ENCODE assay signal across 19 cellular contexts in the genomic region with DNA sequence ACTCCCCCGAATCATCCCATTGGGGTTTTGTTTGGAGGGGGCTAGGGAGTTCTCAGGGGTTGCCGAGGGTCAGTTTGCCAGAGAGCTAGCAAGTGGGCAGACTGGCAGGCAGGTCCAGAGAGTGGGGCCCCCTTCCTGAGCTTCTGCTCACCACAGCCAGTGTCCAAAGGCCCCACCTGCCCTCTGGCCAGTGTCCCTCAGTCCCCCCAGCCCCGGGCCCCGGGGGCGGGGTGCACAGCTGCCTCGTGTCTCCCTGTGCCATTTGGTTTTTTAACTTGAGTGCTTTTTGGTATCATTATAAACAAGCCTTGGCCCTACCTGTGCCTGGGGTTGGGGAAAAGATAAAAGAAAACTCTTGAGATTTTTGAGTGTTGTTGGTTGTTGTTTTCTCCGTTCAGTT.
A peak's percentile ranks its signal among the peaks of the same experiment; 100 is the strongest.
DNase-seq lines count a peak whose midpoint lies in the region; ATAC-seq and TF ChIP-seq lines count a peak whose summit lies in the region.
"Had no signal": no experiment of that assay in that cellular context is flagged by ENCODE, and none has a peak within 500 bp of the region (broad histone marks: within the 10 kb centered on the region; RNA-seq: fewer than 3 reads in every experiment).

No MANE protein-coding gene starts in this region.

- H2AFZ ChIP-seq in osteoblast (ENCODE audit: low read length), result no peak overlapping the region

- no peaks in the 10 kb centered on the region for H3K27me3 ChIP-seq in H7 (ENCODE audit: control insufficient read depth, insufficient read depth, low read length)
- no peaks in the 10 kb centered on the region for H3K27me3 ChIP-seq in osteoblast (ENCODE audit: insufficient read depth, low read length)
- no peaks in the 10 kb centered on the region for H3K27me3 ChIP-seq in thyroid gland
- H3K27me3 ChIP-seq: BE2C, BLaER1 had no signal

- intact Hi-C loops in thyroid gland (cut with DNase I), result no loop called here

- peaks cover 10% of the 10 kb centered on the region for H3K36me3 Mint-ChIP-seq in progenitor cell of endocrine pancreas (ENCODE audit: insufficient read depth)

- no peaks in the 10 kb centered on the region for H3K27me3 Mint-ChIP-seq in progenitor cell of endocrine pancreas
- H3K27me3 Mint-ChIP-seq: CD4-positive, alpha-beta memory T cell; CD4-positive, CD25-positive, alpha-beta regulatory T cell had no signal

- H3K4me1 ChIP-seq in osteoblast (ENCODE audit: insufficient read depth, low read length) (no peaks in the 10 kb centered on the region), thyroid gland (peaks cover 16 to 44% of the 10 kb centered on the region in 2 donors)
- H3K4me1 ChIP-seq: BE2C, Caco-2 had no signal

- DNase-seq in H7, result peak; percentile 56
- no peak for DNase-seq in caudate nucleus (lab: John Stamatoyannopoulos, UW)
- DNase-seq in osteoblast (ENCODE audit: insufficient read length, low spot score, missing footprints), result peak; percentile 10
- no peak for DNase-seq in thyroid gland
- no peak for DNase-seq in GDM1 (lab: John Stamatoyannopoulos, UW)
- DNase-seq in stimulated activated CD8-positive, alpha-beta memory T cell treated with anti-CD3 and anti-CD28 coated beads, Interleukin-4, amount 100 ng/mL, for 48 hours, result no peak
- DNase-seq in progenitor cell of endocrine pancreas (ENCODE audit: low spot score, unreplicated experiment), result no peak
- DNase-seq: 8988T; ACHN; BE2C; Caco-2; Calu3; CD4-positive, alpha-beta memory T cell; CD4-positive, CD25-positive, alpha-beta regulatory T cell; DMS79 treated with DMSO at 0.1 percent for 48 hours had no signal

- H3K9me3 Mint-ChIP-seq in progenitor cell of endocrine pancreas (ENCODE audit: low read depth), result no peaks in the 10 kb centered on the region
- H3K9me3 Mint-ChIP-seq: CD14-positive monocyte; CD4-positive, alpha-beta memory T cell; CD4-positive, CD25-positive, alpha-beta regulatory T cell had no signal

- TF ChIP-seq CTCF in osteoblast (IDR thresholded peaks at IDR 0.05; ENCODE audit: extremely low read depth, low read depth, low read length), result no peak
- no peak for TF ChIP-seq CTCF in thyroid gland (IDR thresholded peaks at IDR 0.05)
- TF ChIP-seq CTCF in progenitor cell of endocrine pancreas (IDR thresholded peaks at IDR 0.05; ENCODE audit: unreplicated experiment), result no peak

- WGBS in thyroid gland, 2 donors, result 34 to 36% methylated on average over 7 of the region's 7 CpGs

- H3K4me1 Mint-ChIP-seq in progenitor cell of endocrine pancreas (ENCODE audit: low read depth), result peaks cover 2% of the 10 kb centered on the region
- H3K4me1 Mint-ChIP-seq: CD14-positive monocyte had no signal

- H3K4me2 ChIP-seq in osteoblast (ENCODE audit: insufficient read depth, low read length), result no peak overlapping the region
- H3K4me2 ChIP-seq: BLaER1 had no signal

- H3K9me3 ChIP-seq in osteoblast (ENCODE audit: low read depth, low read length) (no peaks in the 10 kb centered on the region), thyroid gland (no peaks in the 10 kb centered on the region)
- H3K9me3 ChIP-seq: BE2C, BLaER1, Caco-2 had no signal

- no peak overlapping the region for H3K4me3 ChIP-seq in H7 (ENCODE audit: insufficient read depth, low read depth, low read length)
- H3K4me3 ChIP-seq in osteoblast (ENCODE audit: insufficient read depth, low read length), result no peak overlapping the region
- no peak overlapping the region for H3K4me3 ChIP-seq in thyroid gland (replicated peaks in 1 of 3)
- H3K4me3 ChIP-seq: BLaER1, GM12878 had no signal

- H3K36me3 ChIP-seq in H7 (replicated peaks; ENCODE audit: control insufficient read depth, insufficient read depth, low read length), result no peaks in the 10 kb centered on the region
- no peaks in the 10 kb centered on the region for H3K36me3 ChIP-seq in osteoblast (ENCODE audit: insufficient read depth, low read length)
- no peaks in the 10 kb centered on the region for H3K36me3 ChIP-seq in thyroid gland

- H3K79me2 ChIP-seq in osteoblast (ENCODE audit: insufficient read depth, low read length), result no peaks in the 10 kb centered on the region

- H4K20me1 ChIP-seq in osteoblast (ENCODE audit: insufficient read depth, low read length), result no peaks in the 10 kb centered on the region

- no peak for TF ChIP-seq POLR2A in thyroid gland (IDR thresholded peaks at IDR 0.05)

- no peak for ATAC-seq in GM18502 (IDR thresholded peaks at IDR 0.05; ENCODE audit: poor library complexity, unreplicated experiment)
- ATAC-seq: GM12878 had no signal

- peak overlapping the region; percentile 36 for H3K27ac ChIP-seq in caudate nucleus (ENCODE audit: low read depth, low read length)
- no peak overlapping the region for H3K27ac ChIP-seq in osteoblast (ENCODE audit: low read depth, low read length)
- H3K27ac ChIP-seq in thyroid gland, result peak overlapping the region in 2 of 3 donors; percentile 31 to 81

- H3K27ac Mint-ChIP-seq in progenitor cell of endocrine pancreas, result no peak overlapping the region
- H3K27ac Mint-ChIP-seq: CD14-positive monocyte had no signal

- no peak overlapping the region for H3K4me3 Mint-ChIP-seq in progenitor cell of endocrine pancreas (ENCODE audit: low read depth)
- H3K4me3 Mint-ChIP-seq: CD14-positive monocyte; CD4-positive, alpha-beta memory T cell; CD4-positive, CD25-positive, alpha-beta regulatory T cell had no signal

Comparison
In these comparisons a context has a peak if more than half of its experiments do, and no peak if none do; other contexts are left out.
1. DNase-seq: peak in H7 (single experiment) and osteoblast (single experiment); none in caudate nucleus (0 of 61), thyroid gland (0 of 2), GDM1 (single experiment), stimulated activated CD8-positive, alpha-beta memory T cell treated with anti-CD3 and anti-CD28 coated beads, Interleukin-4, amount 100 ng/mL, for 48 hours (single experiment) and progenitor cell of endocrine pancreas (single experiment).